Comparison of ENCODE assay signal across 3 cellular contexts in genomic region chr20:36150847-36151539, GRCh38.
TF ChIP-seq lines count a peak whose summit lies in the region.

No MANE protein-coding gene starts in this region.

TF ChIP-seq in A549, 52 proteins besides CTCF, POLR2A, EP300 and RAD21:
- TF ChIP-seq KDM1A (IDR thresholded peaks at IDR 0.05; ENCODE audit: low read depth) (peak; percentile 20; the same call in 1 of the 2 replicates), RNF2 (IDR thresholded peaks at IDR 0.05; ENCODE audit: borderline replicate concordance, low read depth) (no peak)

TF ChIP-seq in endothelial cell of umbilical vein, 7 proteins besides CTCF, POLR2A, EP300 and RAD21:
- TF ChIP-seq GATA2 (IDR thresholded peaks at IDR 0.05; ENCODE audit: insufficient read depth, insufficient read length, low read depth, low read length): peak; percentile 81
- TF ChIP-seq MYC (IDR thresholded peaks at IDR 0.05; ENCODE audit: low read depth, low read length): no peak
- TF ChIP-seq FOS (IDR thresholded peaks at IDR 0.05; ENCODE audit: borderline replicate concordance, insufficient read depth, low read length): no peak
TF ChIP-seq in endothelial cell of umbilical vein: peak in this region for 1.

TF ChIP-seq in SK-N-SH, 30 proteins besides CTCF, POLR2A, EP300 and RAD21 (continued from another document):
- TF ChIP-seq IRF3 (IDR thresholded peaks at IDR 0.05; ENCODE audit: low read depth, low read length): no peak
- no peak for TF ChIP-seq FOXJ3 (CRISPR knock-in tag; IDR thresholded peaks at IDR 0.05)
- TF ChIP-seq MEF2A (IDR thresholded peaks at IDR 0.05; ENCODE audit: borderline replicate concordance, low read depth): no peak
